Comparison of ENCODE assay signal across 21 cellular contexts in the genomic region with DNA sequence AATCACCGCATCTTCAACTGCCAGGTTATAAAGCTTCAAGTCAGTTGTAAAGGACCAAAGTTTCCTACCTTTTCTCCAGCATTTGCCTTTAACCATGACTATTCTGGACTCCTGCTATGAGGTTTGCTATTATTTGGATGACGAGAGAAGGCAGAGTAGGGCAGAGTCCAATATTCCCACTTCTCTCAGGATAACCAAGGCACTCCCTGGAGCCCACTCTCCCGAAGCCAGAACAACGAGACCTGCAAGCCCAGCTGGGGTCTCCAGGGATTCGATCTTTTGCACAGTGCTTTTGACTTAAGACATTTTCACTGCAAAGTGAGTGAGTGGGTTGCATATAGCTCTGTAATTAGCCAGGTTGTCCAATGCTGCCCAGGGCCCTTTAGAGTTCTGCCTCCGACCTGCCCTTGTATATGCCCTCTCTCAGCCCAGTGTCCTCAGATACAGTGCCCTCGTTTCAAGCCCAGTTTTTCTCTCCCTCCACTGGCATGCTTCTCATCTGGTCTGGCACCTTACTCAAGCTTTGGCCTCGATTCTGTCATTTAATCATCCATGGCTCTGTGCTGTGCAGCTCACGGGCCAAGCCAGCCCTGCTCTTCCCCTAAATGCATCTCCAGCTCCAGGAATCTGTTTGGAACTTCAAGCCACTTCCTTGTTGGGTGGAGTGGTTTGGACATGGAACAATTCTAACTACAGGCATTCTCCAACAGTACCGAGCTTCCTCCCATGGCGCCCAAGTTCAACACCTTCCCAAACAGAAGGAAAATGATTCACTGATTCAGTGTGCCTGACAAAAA.
DNase-seq lines count a peak whose midpoint lies in the region; ATAC-seq and TF ChIP-seq lines count a peak whose summit lies in the region.
"Had no signal": no experiment of that assay in that cellular context is flagged by ENCODE, and none has a peak within 500 bp of the region (broad histone marks: within the 10 kb centered on the region; RNA-seq: fewer than 3 reads in every experiment).

No MANE protein-coding gene starts in this region.

- TF ChIP-seq CTCF in right atrium auricular region (IDR thresholded peaks at IDR 0.05) (no peak), psoas muscle (IDR thresholded peaks at IDR 0.05) (no peak), upper lobe of right lung (IDR thresholded peaks at IDR 0.05) (no peak)

- 29 to 39% (median 31%) methylated on average over 11 of the region's 11 CpGs for WGBS in psoas muscle, 3 donors

- H3K36me3 ChIP-seq in right atrium auricular region (no peaks in the 10 kb centered on the region), psoas muscle (ENCODE audit: insufficient read depth in 1 of 2, low read depth in 1 of 2) (no peaks in the 10 kb centered on the region), upper lobe of right lung (no peaks in the 10 kb centered on the region)
- H3K36me3 ChIP-seq: SJCRH30 had no signal

- peak; percentile 55 for DNase-seq in Right ventricle myocardium superior
- no peak for DNase-seq in right atrium auricular region (ENCODE audit: low spot score)
- DNase-seq in left cardiac atrium, result peak; percentile 40
- DNase-seq in psoas muscle, result peak in 1 of 2 donors; percentile 27
- DNase-seq in upper lobe of right lung, result no peak
- no peak for DNase-seq in NCI-H748 (lab: John Stamatoyannopoulos, UW; ENCODE audit: unreplicated experiment)
- no peak for DNase-seq in SIG-M5 (lab: John Stamatoyannopoulos, UW)
- DNase-seq: COR-L47, GDM1, GOT3, HFFc6, NCI-H1417, NCI-H187, NCI-H2227 treated with DMSO at 0.1 percent for 48 hours, NCI-H510A treated with DMSO at 0.1 percent for 48 hours, NCI-H82, RPMI8226, SJCRH30 had no signal

- intact Hi-C loops in Right ventricle myocardium superior (cut with DNase I), result no loop called here
- intact Hi-C loops in left cardiac atrium (cut with DNase I), result no loop called here
- intact Hi-C loops in psoas muscle (cut with DNase I), result no loop called here
- intact Hi-C loops in upper lobe of right lung (cut with DNase I), result no loop called here

- H3K4me3 ChIP-seq in right atrium auricular region (no peak overlapping the region), psoas muscle (no peak overlapping the region), upper lobe of right lung (no peak overlapping the region)
- H3K4me3 ChIP-seq: SJCRH30 had no signal

- H3K9me3 ChIP-seq in right atrium auricular region (no peaks in the 10 kb centered on the region), psoas muscle (no peaks in the 10 kb centered on the region), upper lobe of right lung (no peaks in the 10 kb centered on the region)
- H3K9me3 ChIP-seq: SJCRH30 had no signal

- H3K27me3 ChIP-seq in right atrium auricular region (no peaks in the 10 kb centered on the region), psoas muscle (ENCODE audit: insufficient read depth in 3 of 3, low read length in 2 of 3) (no peaks in the 10 kb centered on the region), upper lobe of right lung (no peaks in the 10 kb centered on the region)
- H3K27me3 ChIP-seq: SJCRH30 had no signal

- H3K27ac ChIP-seq in right atrium auricular region, result peak overlapping the region in 1 of 2 donors; percentile 28
- H3K27ac ChIP-seq in psoas muscle, result no peak overlapping the region
- H3K27ac ChIP-seq in upper lobe of right lung, result no peak overlapping the region
- H3K27ac ChIP-seq: KMS-11, SJCRH30 had no signal

- ATAC-seq in Right ventricle myocardium superior (ENCODE audit: poor library complexity) (peak; percentile 85), left cardiac atrium (peak; percentile 38 to 88), psoas muscle (peak; percentile 71 to 91 (median 84)), upper lobe of right lung (peak; percentile 16), HG03175 (IDR thresholded peaks at IDR 0.05; ENCODE audit: unreplicated experiment) (no peak)
- ATAC-seq: PC-3 had no signal

- H3K4me1 ChIP-seq in right atrium auricular region, result peaks cover 0 to 21% of the 10 kb centered on the region in 2 donors
- peaks cover 13% of the 10 kb centered on the region for H3K4me1 ChIP-seq in psoas muscle
- no peaks in the 10 kb centered on the region for H3K4me1 ChIP-seq in upper lobe of right lung
- H3K4me1 ChIP-seq: SJCRH30 had no signal

Comparison
In these comparisons a context has a peak if more than half of its experiments do, and no peak if none do; other contexts are left out.
1. DNase-seq: peak in Right ventricle myocardium superior (single experiment) and left cardiac atrium (single experiment); none in right atrium auricular region (single experiment), upper lobe of right lung (single experiment), NCI-H748 (single experiment) and SIG-M5 (single experiment).